ENCODE assay signal across 8 cellular contexts in the genomic region with DNA sequence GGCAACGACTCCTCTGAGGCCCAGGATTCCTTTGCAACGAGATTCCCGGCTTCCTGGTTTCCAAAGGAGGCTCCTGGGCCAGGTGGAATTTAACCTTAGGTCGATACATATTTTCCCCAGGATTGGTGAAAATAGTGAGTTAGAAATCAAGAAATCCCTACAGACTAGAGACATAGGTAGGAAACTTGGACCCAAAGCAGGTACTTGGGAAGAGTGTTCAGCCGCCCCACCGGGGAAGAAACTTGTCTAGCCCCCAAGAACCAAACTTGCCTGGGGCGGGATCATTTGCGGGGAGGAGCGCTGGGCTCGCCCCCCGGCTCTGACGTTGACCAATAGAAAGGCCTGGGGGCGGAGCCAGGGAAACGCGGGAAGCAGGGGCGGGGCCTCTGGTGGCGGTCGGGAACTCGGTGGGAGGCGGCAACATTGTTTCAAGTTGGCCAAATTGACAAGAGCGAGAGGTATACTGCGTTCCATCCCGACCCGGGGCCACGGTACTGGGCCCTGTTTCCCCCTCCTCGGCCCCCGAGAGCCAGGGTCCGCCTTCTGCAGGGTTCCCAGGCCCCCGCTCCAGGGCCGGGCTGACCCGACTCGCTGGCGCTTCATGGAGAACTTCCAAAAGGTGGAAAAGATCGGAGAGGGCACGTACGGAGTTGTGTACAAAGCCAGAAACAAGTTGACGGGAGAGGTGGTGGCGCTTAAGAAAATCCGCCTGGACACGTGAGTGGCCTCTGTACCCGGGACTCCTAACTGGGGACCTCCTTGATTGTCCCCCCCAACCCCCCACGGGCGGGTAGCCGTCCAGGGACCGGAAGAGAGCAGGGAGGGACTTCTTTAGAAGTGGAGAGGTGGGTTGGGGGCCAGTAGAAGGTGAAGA. TPM values are rescaled to one million over a fixed set of nuclear protein-coding genes. Genes with fewer than 3 reads are reported as not detected.
A peak's percentile ranks its signal among the peaks of the same experiment; 100 is the strongest.
DNase-seq lines count a peak whose midpoint lies in the region; ATAC-seq and TF ChIP-seq lines count a peak whose summit lies in the region.

Gene CDK2, plus strand, starts transcription at position 423 of the 874 bp plus-strand sequence. Its CDS starts 179 bp downstream, at position 602.

- H3K27me3 Mint-ChIP-seq in immature natural killer cell (ENCODE audit: low read depth in 3 of 3), result peaks cover 0 to 5% (median 4%) of the 10 kb centered on the region in 3 donors

- H3K9ac ChIP-seq in mammary epithelial cell (ENCODE audit: insufficient read depth, low read length), result peak within 1 kb of the TSS; percentile 93

- H3K27ac ChIP-seq in AG04450 (ENCODE audit: low read depth, low read length) (peak within 1 kb of the TSS; percentile 39), mammary epithelial cell (ENCODE audit: insufficient read depth, low read depth, low read length) (peak within 1 kb of the TSS; percentile 87)

- peaks cover 0 to 5% (median 3%) of the 10 kb centered on the region in 3 donors for H3K36me3 Mint-ChIP-seq in immature natural killer cell

- H4K20me1 ChIP-seq in mammary epithelial cell (ENCODE audit: insufficient read depth, low read length), result no peaks in the 10 kb centered on the region

- BruUV-seq in mammary epithelial cell (replicated peaks; lab: Mats Ljungman, UMichigan), result TSS peak; percentile 76

- dilution Hi-C loops in mammary epithelial cell (cut with HindIII; ENCODE audit: low sequenced_read_pairs), result no loop called here

- H3K79me2 ChIP-seq in mammary epithelial cell (ENCODE audit: insufficient read depth, low read length), result peaks cover 29% of the 10 kb centered on the region

- H3K4me1 Mint-ChIP-seq in immature natural killer cell, result peaks cover 27 to 35% of the 10 kb centered on the region in 2 donors

- no peaks in the 10 kb centered on the region for H3K9me3 Mint-ChIP-seq in immature natural killer cell

- H3K4me1 ChIP-seq in mammary epithelial cell (ENCODE audit: insufficient read depth, low read length), result peaks cover 26% of the 10 kb centered on the region

- in situ Hi-C loops in mammary epithelial cell (cut with MboI; ENCODE audit: low sequenced_read_pairs in 2 of 2), result no loop called here

- under 1% methylated on average over 24 of the region's 45 CpGs for WGBS in mammary epithelial cell (ENCODE audit: low coverage, missing lambda C conversion rate)

- CTCF ChIA-PET in AG04450 (lab: Charles Lee), result interaction anchor here (1.0 kb wide), 1 partner anchor 36 kb away, joined by 5 read pairs; no protein-coding TSS in a partner anchor
- CTCF ChIA-PET in mammary epithelial cell (lab: Charles Lee; ENCODE audit: low non-redundant PET), result no interaction called here

- H3K27me3 ChIP-seq in AG04450 (ENCODE audit: control insufficient read depth, insufficient read depth, low read length) (no peaks in the 10 kb centered on the region), mammary epithelial cell (ENCODE audit: insufficient read depth, low read length) (no peaks in the 10 kb centered on the region)

- DNase-seq in AG04450 (ENCODE audit: low read depth, low spot score), result no peak
- DNase-seq in NCI-H2227 (lab: John Stamatoyannopoulos, UW; ENCODE audit: unreplicated experiment), result peak; percentile 83
- DNase-seq in mammary epithelial cell, result peak; percentile 78
- DNase-seq in immature natural killer cell, result peak; percentile 88 to 89 (median 88)
- DNase-seq in smooth muscle cell of the brain vasculature (ENCODE audit: low read depth, low spot score), result peak; percentile 59

- H3K4me3 Mint-ChIP-seq in immature natural killer cell, result peak within 1 kb of the TSS; percentile 86 to 93 (median 91)

- POLR2A ChIA-PET in AG04450 (lab: Yijun Ruan, JAX), result interaction anchor here (1.2 kb wide), 1 partner anchor 148 kb away, joined by 4 read pairs; no protein-coding TSS in a partner anchor

- peak within 1 kb of the TSS; percentile 94 for H2AFZ ChIP-seq in mammary epithelial cell (ENCODE audit: low read depth, low read length)

- ATAC-seq in GM18868 (IDR thresholded peaks at IDR 0.05; ENCODE audit: unreplicated experiment) (peak; percentile 95), HG03103 (IDR thresholded peaks at IDR 0.05; ENCODE audit: low read depth, unreplicated experiment) (peak; percentile 92)

- peak within 1 kb of the TSS; percentile 75 for H3K4me2 ChIP-seq in mammary epithelial cell (ENCODE audit: insufficient read depth, low read depth, low read length)

- H3K36me3 ChIP-seq in mammary epithelial cell (ENCODE audit: insufficient read depth, low read length), result no peaks in the 10 kb centered on the region

- peak within 1 kb of the TSS; percentile 86 for H3K4me3 ChIP-seq in AG04450 (ENCODE audit: low read depth, low read length)
- peak within 1 kb of the TSS; percentile 68 for H3K4me3 ChIP-seq in WI38 (ENCODE audit: low read depth, low read length)
- peak within 1 kb of the TSS; percentile 86 to 96 (median 91) for H3K4me3 ChIP-seq in mammary epithelial cell (replicated peaks in 1 of 3; ENCODE audit: insufficient read depth in 1 of 3, low read depth in 2 of 3, low read length in 3 of 3)

- intact Hi-C loops in mammary epithelial cell (cut with micrococcal nuclease), result loop anchor here (1.0 kb wide), 1 partner anchor 10 kb away; no protein-coding TSS in a partner anchor

- peak within 1 kb of the TSS; percentile 81 to 93 (median 84) for H3K27ac Mint-ChIP-seq in immature natural killer cell

- H3K9me3 ChIP-seq in AG04450 (ENCODE audit: control insufficient read depth, insufficient read depth, low read length) (no peaks in the 10 kb centered on the region; the same call in 1 of the 2 replicates), mammary epithelial cell (replicated peaks; ENCODE audit: insufficient read depth, low read length) (no peaks in the 10 kb centered on the region)

- TF ChIP-seq CTCF in AG04450 (IDR thresholded peaks at IDR 0.05; ENCODE audit: low read depth, low read length) (no peak), WI38 (IDR thresholded peaks at IDR 0.05; ENCODE audit: low read depth, low read length) (no peak), mammary epithelial cell (conservative IDR thresholded peaks at IDR 0.05 in 1 of 2, IDR thresholded peaks at IDR 0.05 in 1 of 2; ENCODE audit: extremely low read depth in 1 of 2, insufficient read depth in 1 of 2, low read depth in 1 of 2, low read length in 2 of 2) (no peak)

RNA-seq across cellular contexts. Expression of gene CDK2, which starts in this region (rescaled TPM):
- polyA plus RNA-seq in AG04450 (2011; rRNA removed) (30.6 and 38.8 TPM in 2 replicates), mammary epithelial cell (50.0 TPM), immature natural killer cell (10 to 100 TPM; 11.6 to 27.7 (median 13.4) TPM)
- polyA minus RNA-seq in AG04450 (2011; rRNA and poly(A)+ RNA removed), result 38.1 and 43.6 TPM in 2 replicates
- total RNA-seq in mammary epithelial cell, result 10 to 100 TPM; 17.5 to 54.9 TPM
- polyA minus RNA-seq in mammary epithelial cell, result 154 TPM
